Comparison of ENCODE assay signal across 8 cellular contexts in the genomic region with DNA sequence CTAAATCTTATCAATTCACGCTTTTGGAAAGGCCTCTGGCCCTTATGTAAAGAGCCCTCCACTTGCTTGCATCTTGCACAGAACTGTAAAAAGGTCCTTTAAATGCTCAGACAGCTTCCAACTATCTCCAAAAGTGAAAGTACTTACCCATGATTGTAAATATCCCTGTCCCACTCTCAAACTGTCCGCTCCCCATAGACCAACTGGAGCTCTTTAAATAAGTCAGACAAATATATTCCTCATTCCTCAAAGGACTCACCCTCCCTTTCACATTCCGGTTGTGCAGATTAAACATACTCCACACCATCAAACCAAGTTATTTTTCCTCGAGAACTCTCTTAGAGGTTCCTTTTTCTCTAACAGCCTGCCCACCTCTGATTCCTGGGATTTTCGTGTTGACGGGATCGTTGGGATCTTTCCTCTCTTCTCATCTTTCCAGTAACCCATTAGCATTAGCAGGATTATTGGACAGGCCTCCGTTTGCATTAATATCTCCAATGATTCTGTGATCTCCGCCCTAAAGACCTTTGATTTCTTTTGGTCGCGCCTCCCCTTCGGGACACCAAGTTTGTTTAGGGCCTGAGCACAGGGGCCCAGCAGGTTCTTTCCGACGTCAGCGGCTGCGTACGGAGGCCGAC. TPM values are rescaled to one million over a fixed set of nuclear protein-coding genes. Genes with fewer than 3 reads are reported as not detected.
A peak's percentile ranks its signal among the peaks of the same experiment; 100 is the strongest.
DNase-seq lines count a peak whose midpoint lies in the region; ATAC-seq and TF ChIP-seq lines count a peak whose summit lies in the region.

No MANE protein-coding gene starts in this region.

- H3K9me3 ChIP-seq in MG63 (no peaks in the 10 kb centered on the region), left lung (no peaks in the 10 kb centered on the region), tibial artery (no peaks in the 10 kb centered on the region)

- ATAC-seq in GM21526 (IDR thresholded peaks at IDR 0.05; ENCODE audit: low FRiP score, unreplicated experiment) (peak; percentile 25), left lung (peak; percentile 72)

- intact Hi-C loops in left lung (cut with DNase I) (no loop called here), tibial artery (cut with DNase I; ENCODE audit: low total_unique reads) (loop anchor here (10.0 kb wide), 1 partner anchor 1004 kb away; the partner anchor contains the start of genes GTF2E1 and RABL3)

- DNase-seq in COR-L47 (lab: John Stamatoyannopoulos, UW), result peak; percentile 23
- no peak for DNase-seq in MG63
- DNase-seq in caudate nucleus (lab: John Stamatoyannopoulos, UW), result peak in 2 of 61 donors; percentile 46 to 63
- DNase-seq in left lung, result peak in 1 of 2 donors; percentile 69
- no peak for DNase-seq in tibial artery
- no peak for DNase-seq in SK-N-DZ (ENCODE audit: low spot score)
- no peak for DNase-seq in NCI-H524 (lab: John Stamatoyannopoulos, UW)

- H3K27ac ChIP-seq in caudate nucleus (ENCODE audit: low read depth, low read length), result peak overlapping the region; percentile 40
- peak overlapping the region; percentile 92 to 98 for H3K27ac ChIP-seq in left lung
- peak overlapping the region; percentile 86 to 97 for H3K27ac ChIP-seq in tibial artery

- H3K27me3 ChIP-seq in MG63, result no peaks in the 10 kb centered on the region
- H3K27me3 ChIP-seq in left lung, result peaks cover 0 to under 1% of the 10 kb centered on the region in 2 donors
- no peaks in the 10 kb centered on the region for H3K27me3 ChIP-seq in tibial artery

- H3K36me3 ChIP-seq in MG63 (peaks cover 5% of the 10 kb centered on the region), left lung (no peaks in the 10 kb centered on the region), tibial artery (no peaks in the 10 kb centered on the region)

- H3K4me1 ChIP-seq in left lung (peaks cover 19 to 21% of the 10 kb centered on the region in 2 donors), tibial artery (peaks cover 0 to 42% (median 20%) of the 10 kb centered on the region in 4 donors)

- TF ChIP-seq CTCF in left lung (IDR thresholded peaks at IDR 0.05) (no peak), tibial artery (IDR thresholded peaks at IDR 0.05) (no peak)

- H3K4me3 ChIP-seq in MG63, result peak overlapping the region; percentile 90
- peak overlapping the region; percentile 72 to 88 for H3K4me3 ChIP-seq in left lung
- peak overlapping the region; percentile 62 to 96 for H3K4me3 ChIP-seq in tibial artery

RNA-seq across cellular contexts. Expression of gene GOLGB1, which starts 0.8 kb away (rescaled TPM):
- 9.7 and 19.3 TPM in 2 replicates for total RNA-seq in MG63 (2014; rRNA removed; shearing (Covaris generic); ENCODE audit: low replicate concordance)
- 10 to 100 TPM; 45.9 to 63.3 TPM for total RNA-seq in left lung
- 7.6 and 8.2 TPM in 2 replicates for polyA plus RNA-seq in SK-N-DZ (2014; cell fraction: cytosol; rRNA removed)
- polyA plus RNA-seq in SK-N-DZ (2014; cell fraction: nucleus; rRNA removed), result 11.2 and 14.5 TPM in 2 replicates

Comparison
In these comparisons a context has a peak if more than half of its experiments do, and no peak if none do; other contexts are left out.
1. H3K27ac ChIP-seq: peak in every context shown above with its lines; median percentile 95 in left lung; 92 in tibial artery; 40 in caudate nucleus.